8 cellular contexts compared by ENCODE assay signal in genomic region chr16:30874821-30875717, GRCh38. TPM values are rescaled to one million over a fixed set of nuclear protein-coding genes. Genes with fewer than 3 reads are reported as not detected.
DNase-seq lines count a peak whose midpoint lies in the region; ATAC-seq and TF ChIP-seq lines count a peak whose summit lies in the region.

No MANE protein-coding gene starts in this region.

- BruUV-seq in IMR-90 (replicated peaks; lab: Mats Ljungman, UMichigan) = no TSS peak
- TSS peak; percentile 74 for BruUV-seq in PC-3 (replicated peaks; lab: Mats Ljungman, UMichigan)

- H3K4me1 ChIP-seq in IMR-90 (ENCODE audit: control insufficient read depth, insufficient read depth, low read length) (peaks cover 11% of the 10 kb centered on the region), PC-3 (ENCODE audit: insufficient read depth, low read length) (peaks cover 12% of the 10 kb centered on the region), esophagus muscularis mucosa (peaks cover 20 to 38% (median 30%) of the 10 kb centered on the region in 4 donors), muscle layer of duodenum (ENCODE audit: control insufficient read depth in 1 of 2, insufficient read depth in 2 of 2, low read length in 2 of 2) (peaks cover 11 to 25% of the 10 kb centered on the region in 2 donors)

- H3K9ac ChIP-seq in IMR-90 (ENCODE audit: low read depth, low read length) (peak overlapping the region; percentile 93), PC-3 (ENCODE audit: low read length) (peak overlapping the region; percentile 89)

- peak overlapping the region; percentile 97 for H2AFZ ChIP-seq in IMR-90 (replicated peaks; ENCODE audit: low read length, poor library complexity)
- H2AFZ ChIP-seq in PC-3 (ENCODE audit: low read length) = peak overlapping the region; percentile 96

- ATAC-seq in GM21528 (IDR thresholded peaks at IDR 0.05; ENCODE audit: low FRiP score, unreplicated experiment) (peak; percentile 81), IMR-90 (ENCODE audit: low read depth) (peak; percentile 95), PC-3 (peak; percentile 92)

- H2BK20ac ChIP-seq in IMR-90 (ENCODE audit: low read depth, low read length) = no peak overlapping the region

- peak overlapping the region; percentile 90 for H3K56ac ChIP-seq in IMR-90 (ENCODE audit: extremely low read depth, insufficient read depth, low read length)

- peak overlapping the region; percentile 40; the same call in 1 of the 2 replicates for H3K18ac ChIP-seq in IMR-90 (ENCODE audit: low read depth, low read length)

- H3K27me3 ChIP-seq in IMR-90 (ENCODE audit: control insufficient read depth, insufficient read depth, low read length) = no peaks in the 10 kb centered on the region
- no peaks in the 10 kb centered on the region for H3K27me3 ChIP-seq in PC-3 (ENCODE audit: low read length)
- no peaks in the 10 kb centered on the region for H3K27me3 ChIP-seq in esophagus muscularis mucosa
- no peaks in the 10 kb centered on the region for H3K27me3 ChIP-seq in muscle layer of duodenum (ENCODE audit: low read depth, low read length)

- 0% methylated on average over 38 of the region's 85 CpGs; no CpG with 5 or more reads in 1 of the 2 experiments for WGBS in IMR-90 (ENCODE audit: extremely low coverage in 2 of 2, insufficient read length in 1 of 2), 2 experiments
- WGBS in esophagus muscularis mucosa = 0% methylated on average over 19 of the region's 85 CpGs

- H3F3A ChIP-seq in PC-3 (ENCODE audit: low read length, unreplicated experiment) = no peaks in the 10 kb centered on the region

- H4K5ac ChIP-seq in IMR-90 (ENCODE audit: low read depth, low read length) = peak overlapping the region; percentile 85

- no peaks in the 10 kb centered on the region for H3K9me3 ChIP-seq in IMR-90 (ENCODE audit: control insufficient read depth, insufficient read depth, low read length)
- H3K9me3 ChIP-seq in PC-3 (ENCODE audit: low read length) = no peaks in the 10 kb centered on the region
- no peaks in the 10 kb centered on the region for H3K9me3 ChIP-seq in esophagus muscularis mucosa
- no peaks in the 10 kb centered on the region for H3K9me3 ChIP-seq in muscle layer of duodenum (ENCODE audit: control insufficient read depth in 1 of 2, low read length in 2 of 2)

- POLR2A ChIA-PET in IMR-90 (lab: Charles Lee; ENCODE audit: unreplicated experiment) (interaction anchor here (0.6 to 1.9 kb wide), 2 partner anchors 49 to 70 kb away, joined by 4 to 11 read pairs; partner anchors contain the start of gene FBXL19), PC-3 (lab: Charles Lee; ENCODE audit: unreplicated experiment) (no interaction called here)

- TF ChIP-seq EP300 in esophagus muscularis mucosa (IDR thresholded peaks at IDR 0.05) = no peak

- peak overlapping the region; percentile 95 for H3K23ac ChIP-seq in IMR-90 (ENCODE audit: low read depth, low read length)

- TF ChIP-seq POLR2A in IMR-90 (IDR thresholded peaks at IDR 0.05; ENCODE audit: low read depth, low read length) (peak; percentile 75), esophagus muscularis mucosa (IDR thresholded peaks at IDR 0.05; ENCODE audit: low read depth) (peak; percentile 29)

- H3K27ac ChIP-seq in IMR-90 (ENCODE audit: insufficient read depth, low read length) = peak overlapping the region; percentile 94
- peak overlapping the region; percentile 65 for H3K27ac ChIP-seq in PC-3 (ENCODE audit: low read length)
- peak overlapping the region; percentile 78 to 91 (median 87) for H3K27ac ChIP-seq in esophagus muscularis mucosa (replicated peaks in 1 of 4)
- peak overlapping the region; percentile 96 for H3K27ac ChIP-seq in muscle layer of duodenum (ENCODE audit: low read length)

- H3K36me3 ChIP-seq in IMR-90 (ENCODE audit: control insufficient read depth, insufficient read depth, low read length) = peaks cover 7% of the 10 kb centered on the region; the same call in 1 of the 2 replicates
- H3K36me3 ChIP-seq in PC-3 (ENCODE audit: low read depth, low read length) = no peaks in the 10 kb centered on the region
- H3K36me3 ChIP-seq in esophagus muscularis mucosa = peaks cover 0 to 21% (median 11%) of the 10 kb centered on the region in 4 donors
- peaks cover 7 to 9% of the 10 kb centered on the region in 2 donors for H3K36me3 ChIP-seq in muscle layer of duodenum (ENCODE audit: control insufficient read depth in 1 of 2, insufficient read depth in 2 of 2, low read length in 2 of 2)

- H3K4me3 ChIP-seq in IMR-90 (ENCODE audit: insufficient read depth, low read depth, low read length) (peak overlapping the region; percentile 82), PC-3 (ENCODE audit: low read length) (peak overlapping the region; percentile 87), esophagus muscularis mucosa (peak overlapping the region; percentile 65 to 96 (median 74)), muscle layer of duodenum (ENCODE audit: low read depth in 1 of 2, low read length in 2 of 2) (peak overlapping the region; percentile 91 to 98)

- H3K79me1 ChIP-seq in IMR-90 (ENCODE audit: low read depth in 1 of 2, low read length in 2 of 2) = peaks cover 23 to 51% of the 10 kb centered on the region in 2 experiments; a peak in 3 of 4 replicates

- peak overlapping the region; percentile 95 for H3K14ac ChIP-seq in IMR-90 (replicated peaks; ENCODE audit: low read depth, low read length)

- no peak for TF ChIP-seq RAD21 in IMR-90 (IDR thresholded peaks at IDR 0.05; ENCODE audit: low read length)

- DNase-seq in DMS153 (lab: John Stamatoyannopoulos, UW) (peak; percentile 79), IMR-90 (peak; percentile 88), PC-3 (peak; percentile 81), esophagus muscularis mucosa (ENCODE audit: extremely low spot score) (peak; percentile 95)
- DNase-seq in activated T-cell treated with anti-CD3 and anti-CD28 coated beads, Interleukin-2, amount 50 U/mL, for 48 hours = peak; percentile 91 to 95
- peak; percentile 80 for DNase-seq in stimulated activated CD8-positive, alpha-beta memory T cell treated with anti-CD3 and anti-CD28 coated beads, Interleukin-7, amount 100 ng/mL, for 24 hours (ENCODE audit: low read depth)

- no peak overlapping the region; the same call in 2 of the 3 replicates for H2BK15ac ChIP-seq in IMR-90 (ENCODE audit: low read depth, low read length)

- H3K4me2 ChIP-seq in IMR-90 (ENCODE audit: low read depth, low read length) (peak overlapping the region; percentile 98), PC-3 (ENCODE audit: low read length) (peak overlapping the region; percentile 96)

- peak overlapping the region; percentile 22; the same call in 1 of the 2 replicates for H2BK120ac ChIP-seq in IMR-90 (ENCODE audit: low read depth, low read length)

- no peaks in the 10 kb centered on the region for H3K9me2 ChIP-seq in PC-3 (replicated peaks; ENCODE audit: low read length)

- in situ Hi-C loops in IMR-90 (cut with MboI; ENCODE audit: low sequenced_read_pairs) = no loop called here

- peak overlapping the region; percentile 96 for H2AK9ac ChIP-seq in IMR-90 (replicated peaks; ENCODE audit: low read depth, low read length, poor library complexity)

- peak overlapping the region; percentile 83 for H4K91ac ChIP-seq in IMR-90 (ENCODE audit: insufficient read depth, low read depth, low read length)

- peaks cover 21% of the 10 kb centered on the region for H3K79me2 ChIP-seq in PC-3 (ENCODE audit: low read length)

- dilution Hi-C loops in IMR-90 (cut with HindIII; ENCODE audit: low sequenced_read_pairs, unreplicated experiment) = no loop called here

- H3K4ac ChIP-seq in IMR-90 (ENCODE audit: low read depth, low read length) = peak overlapping the region; percentile 96

- intact Hi-C loops in IMR-90 (cut with micrococcal nuclease) = loop anchor here (1.0 to 2.0 kb wide), 4 partner anchors 20 to 88 kb away; partner anchors contain the start of genes BCL7C and ZNF629
- intact Hi-C loops in PC-3 (cut with micrococcal nuclease) = no loop called here
- intact Hi-C loops in esophagus muscularis mucosa (cut with DNase I) = loop anchor here (2.0 kb wide), 1 partner anchor 30 kb away; no protein-coding TSS in a partner anchor

- H4K8ac ChIP-seq in IMR-90 (ENCODE audit: low read depth in 2 of 2, low read length in 2 of 2) = peak overlapping the region; percentile 72 to 91

- H2AK5ac ChIP-seq in IMR-90 (ENCODE audit: low read depth, low read length) = peak overlapping the region; percentile 65

- H2BK5ac ChIP-seq in IMR-90 (ENCODE audit: low read depth, low read length, poor library complexity, severe bottlenecking) = peak overlapping the region; percentile 85

- H4K20me1 ChIP-seq in IMR-90 (ENCODE audit: insufficient read depth, low read length) = no peaks in the 10 kb centered on the region
- no peaks in the 10 kb centered on the region for H4K20me1 ChIP-seq in PC-3 (ENCODE audit: low read length)

- CTCF ChIA-PET in IMR-90 (lab: Yijun Ruan, JAX) = interaction anchor here (0.6 to 1.2 kb wide), 3 partner anchors 21 to 60 kb away, joined by 3 to 6 read pairs (median 3); no protein-coding TSS in a partner anchor
- CTCF ChIA-PET in PC-3 (lab: Charles Lee) = interaction anchor here (0.6 to 1.0 kb wide), 2 partner anchors 30 to 49 kb away, joined by 3 read pairs; no protein-coding TSS in a partner anchor

- TF ChIP-seq CTCF in IMR-90 (conservative IDR thresholded peaks at IDR 0.05; ENCODE audit: low read depth, low read length) = 0 out of 2 replicates have a peak, but pooled peaks have one; percentile 5
- no peak for TF ChIP-seq CTCF in PC-3 (conservative IDR thresholded peaks at IDR 0.05; ENCODE audit: low read depth, low read length)
- no peak for TF ChIP-seq CTCF in esophagus muscularis mucosa (IDR thresholded peaks at IDR 0.05)

- H3K9me1 ChIP-seq in IMR-90 (ENCODE audit: insufficient read depth, low read length) = peaks cover 4% of the 10 kb centered on the region; the same call in 1 of the 2 replicates

TF ChIP-seq in IMR-90, 13 proteins besides CTCF, POLR2A, EP300 and RAD21 (continues in another document):
- 0 out of 2 replicates have a peak, but pooled peaks have one; percentile 47 for TF ChIP-seq CHD1 (IDR thresholded peaks at IDR 0.05; ENCODE audit: low read depth, low read length)

RNA-seq across cellular contexts. Expression of gene BCL7C, which starts 18.8 kb away (rescaled TPM):
- 32.3 and 38.6 TPM in 2 replicates for total RNA-seq in IMR-90 (2012; rRNA removed)
- polyA plus RNA-seq in IMR-90 (2012; rRNA removed) = 34.9 and 54.4 TPM in 2 replicates
- polyA plus RNA-seq in IMR-90 (2012; cell fraction: cytosol; rRNA removed) = 31.1 and 41.3 TPM in 2 replicates
- polyA plus RNA-seq in IMR-90 (2012; cell fraction: nucleus; rRNA removed; ENCODE audit: low replicate concordance) = 14.9 and 16.0 TPM in 2 replicates
- total RNA-seq in PC-3 (2014; rRNA removed) = 75.6 and 97.3 TPM in 2 replicates
- total RNA-seq in esophagus muscularis mucosa = 10 to 100 TPM; 42.1 to 57.9 (median 45.5) TPM

RNA-seq across cellular contexts. Expression of gene CTF1, which starts 21.3 kb away (rescaled TPM):
- total RNA-seq in IMR-90 (2012; rRNA removed) = 0.18 and 0.56 TPM in 2 replicates
- 12.9 and 13.8 TPM in 2 replicates for polyA plus RNA-seq in IMR-90 (2012; rRNA removed)
- 12.9 and 21.8 TPM in 2 replicates for polyA plus RNA-seq in IMR-90 (2012; cell fraction: cytosol; rRNA removed)
- 10.8 and 14.0 TPM in 2 replicates for polyA plus RNA-seq in IMR-90 (2012; cell fraction: nucleus; rRNA removed; ENCODE audit: low replicate concordance)
- 0.29 and 0.98 TPM in 2 replicates for total RNA-seq in PC-3 (2014; rRNA removed)
- total RNA-seq in esophagus muscularis mucosa = 10 to 100 TPM in 2 of 4 donors, 1 to 10 TPM in 2; 6.2 to 18.8 (median 10.9) TPM

RNA-seq across cellular contexts. Expression of gene FBXL19, which starts 48.3 kb away (rescaled TPM):
- total RNA-seq in IMR-90 (2012; rRNA removed) (5.0 and 5.8 TPM in 2 replicates), PC-3 (2014; rRNA removed) (36.2 and 48.5 TPM in 2 replicates), esophagus muscularis mucosa (10 to 100 TPM; 12.1 to 28.1 (median 17.7) TPM)
- 13.8 and 19.6 TPM in 2 replicates for polyA plus RNA-seq in IMR-90 (2012; rRNA removed)
- 14.1 and 16.6 TPM in 2 replicates for polyA plus RNA-seq in IMR-90 (2012; cell fraction: cytosol; rRNA removed)
- polyA plus RNA-seq in IMR-90 (2012; cell fraction: nucleus; rRNA removed; ENCODE audit: low replicate concordance) = 29.8 and 57.4 TPM in 2 replicates

Comparison
In these comparisons a context has a peak if more than half of its experiments do, and no peak if none do; other contexts are left out.
1. Peak in every context shown above with its lines: DNase-seq, ATAC-seq, H3K4me3 ChIP-seq and H3K27ac ChIP-seq.